In the genomic region with DNA sequence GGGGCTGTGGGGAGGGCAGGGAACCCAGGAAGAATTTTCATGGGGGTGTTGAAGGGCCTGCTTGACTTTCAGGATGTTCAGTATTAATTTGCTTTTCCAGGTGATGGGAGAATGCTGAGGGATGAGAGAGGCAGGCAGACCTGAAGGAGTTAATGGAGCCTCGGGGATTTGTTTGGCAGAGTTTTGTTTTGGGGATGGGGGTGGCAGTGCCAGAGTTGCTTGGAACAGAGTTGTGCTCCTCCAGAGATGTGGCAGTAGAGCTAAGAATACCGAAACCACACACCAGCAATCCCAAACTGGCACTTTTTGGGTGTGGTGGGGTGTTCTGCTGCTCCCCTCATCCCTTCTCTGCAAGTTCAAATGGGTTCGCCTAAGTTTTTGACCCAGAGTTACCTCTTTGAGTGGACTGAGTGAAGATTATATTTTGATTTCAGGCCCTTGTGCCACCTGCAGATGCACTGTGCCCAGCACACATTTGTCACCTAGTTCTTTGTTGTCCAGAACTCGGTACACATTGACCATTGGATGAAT, we compare ENCODE assay signal across 9 cellular contexts. TPM values are rescaled to one million over a fixed set of nuclear protein-coding genes. Genes with fewer than 3 reads are reported as not detected.
A peak's percentile ranks its signal among the peaks of the same experiment; 100 is the strongest.
DNase-seq lines count a peak whose midpoint lies in the region; ATAC-seq and TF ChIP-seq lines count a peak whose summit lies in the region.
"Had no signal": no experiment of that assay in that cellular context is flagged by ENCODE, and none has a peak within 500 bp of the region (broad histone marks: within the 10 kb centered on the region; RNA-seq: fewer than 3 reads in every experiment).

No MANE protein-coding gene starts in this region.

- WGBS in psoas muscle, 3 donors = 24 to 37% (median 27%) methylated on average over 4 of the region's 4 CpGs

- peaks cover 6% of the 10 kb centered on the region for H3K36me3 Mint-ChIP-seq in Calu3 (ENCODE audit: insufficient read depth, unreplicated experiment)

- H3K4me3 ChIP-seq in WI38 (ENCODE audit: low read depth, low read length) = peak overlapping the region; percentile 68
- peak overlapping the region; percentile 83 for H3K4me3 ChIP-seq in fibroblast of the aortic adventitia (ENCODE audit: low read depth, low read length)
- peak overlapping the region; percentile 70 for H3K4me3 ChIP-seq in psoas muscle

- no peak for ATAC-seq in psoas muscle
- no peak for ATAC-seq in GM18873 (IDR thresholded peaks at IDR 0.05; ENCODE audit: low FRiP score, unreplicated experiment)
- ATAC-seq in GM19455 (IDR thresholded peaks at IDR 0.05; ENCODE audit: unreplicated experiment) = no peak
- no peak for ATAC-seq in GM19351 (IDR thresholded peaks at IDR 0.05; ENCODE audit: unreplicated experiment)

- no TSS peak for BruUV-seq in Calu3 (replicated peaks; lab: Mats Ljungman, UMichigan)

- H3K36me3 ChIP-seq in psoas muscle (ENCODE audit: insufficient read depth in 1 of 2, low read depth in 1 of 2) = peaks cover 0 to 2% of the 10 kb centered on the region in 2 donors

- intact Hi-C loops in Calu3 (cut with micrococcal nuclease; ENCODE audit: unreplicated experiment) (no loop called here), psoas muscle (cut with DNase I) (loop anchor here in 1 of 2 donors (5.0 kb wide), 1 partner anchor 46 kb away; no protein-coding TSS in a partner anchor)

- no peaks in the 10 kb centered on the region for H3K9me3 ChIP-seq in psoas muscle

- TF ChIP-seq CTCF in Calu3 (IDR thresholded peaks at IDR 0.05; ENCODE audit: unreplicated experiment) (no peak), WI38 (IDR thresholded peaks at IDR 0.05; ENCODE audit: low read depth, low read length) (no peak), fibroblast of the aortic adventitia (IDR thresholded peaks at IDR 0.05; ENCODE audit: insufficient read depth, low read length) (no peak), psoas muscle (IDR thresholded peaks at IDR 0.05) (no peak)

- peaks cover 9% of the 10 kb centered on the region for H3K4me1 Mint-ChIP-seq in Calu3 (ENCODE audit: low read depth, unreplicated experiment)

- H3K27ac Mint-ChIP-seq in Calu3 (ENCODE audit: unreplicated experiment) = no peak overlapping the region

- H3K27me3 ChIP-seq in psoas muscle (ENCODE audit: insufficient read depth in 3 of 3, low read length in 2 of 3) = peaks cover 0 to 53% (median 11%) of the 10 kb centered on the region in 3 donors

- peak overlapping the region; percentile 48 for H3K27ac ChIP-seq in psoas muscle

- CTCF ChIA-PET in Calu3 (lab: Charles Lee) = no interaction called here

- peak overlapping the region; percentile 42 for H3K4me3 Mint-ChIP-seq in Calu3 (ENCODE audit: low read depth, unreplicated experiment)

- no peaks in the 10 kb centered on the region for H3K9me3 Mint-ChIP-seq in Calu3 (ENCODE audit: low read depth, unreplicated experiment)

- H3K4me1 ChIP-seq in psoas muscle = no peaks in the 10 kb centered on the region

- DNase-seq in Calu3 (no peak), fibroblast of the aortic adventitia (ENCODE audit: low read depth) (no peak), psoas muscle (no peak), NCI-H1694 (lab: John Stamatoyannopoulos, UW) (no peak)
- DNase-seq: NCI-H524 treated with DMSO at 0.1 percent for 48 hours had no signal

- peaks cover 100% of the 10 kb centered on the region for H3K27me3 Mint-ChIP-seq in Calu3 (ENCODE audit: unreplicated experiment)

RNA-seq across cellular contexts. Expression of a gene that starts 1.6 kb away (rescaled TPM):
- 0.07 and 0.32 TPM in 2 replicates for total RNA-seq in Calu3 (2022)
- 16.9 and 25.9 TPM in 2 replicates for total RNA-seq in fibroblast of the aortic adventitia (ENCODE audit: low replicate concordance)
- 10 to 100 TPM in 1 of 4 donors, 1 to 10 TPM in 3; 3.6 to 15.4 (median 4.6) TPM for total RNA-seq in psoas muscle
- 1 to 10 TPM; 1.1 to 3.8 (median 1.8) TPM for polyA plus RNA-seq in psoas muscle
